Comparison of ENCODE assay signal across 18 cellular contexts in the genomic region with DNA sequence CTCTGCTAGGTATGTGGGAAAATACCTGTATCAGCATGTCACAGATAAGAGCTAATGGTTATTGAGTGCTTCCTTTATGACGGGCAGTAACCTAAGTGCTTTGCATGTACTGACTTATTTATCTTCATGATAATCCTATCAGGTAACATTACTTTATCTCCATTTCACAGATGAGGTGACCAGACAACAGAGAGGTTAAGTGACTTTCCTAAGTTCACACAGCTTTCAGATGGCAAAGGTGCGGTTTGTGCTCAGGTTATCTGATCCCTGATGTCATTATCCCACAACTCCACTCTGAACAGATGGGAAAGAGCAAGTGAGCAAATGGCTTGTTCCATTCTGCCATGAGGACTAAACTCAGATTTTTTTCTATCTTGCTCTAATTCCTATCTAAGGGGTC.
DNase-seq lines count a peak whose midpoint lies in the region; ATAC-seq, FAIRE-seq and TF ChIP-seq lines count a peak whose summit lies in the region.
"Had no signal": no experiment of that assay in that cellular context is flagged by ENCODE, and none has a peak within 500 bp of the region (broad histone marks: within the 10 kb centered on the region; RNA-seq: fewer than 3 reads in every experiment).

No MANE protein-coding gene starts in this region.

- no peaks in the 10 kb centered on the region for H3K79me1 ChIP-seq in mesendoderm (ENCODE audit: low read length)

- no peak overlapping the region for H3K4me3 Mint-ChIP-seq in activated T-cell treated with anti-CD3 and anti-CD28 coated beads, Interleukin-2, amount 50 U/mL, for 72 hours
- H3K4me3 Mint-ChIP-seq: CD4-positive, alpha-beta memory T cell had no signal

- H3K4me3 ChIP-seq in A549 (no peak overlapping the region), bronchial epithelial cell (ENCODE audit: low read depth, low read length) (no peak overlapping the region), mesendoderm (ENCODE audit: low read length) (no peak overlapping the region), esophagus muscularis mucosa (no peak overlapping the region)
- H3K4me3 ChIP-seq: GM23248 had no signal

- H3K4me2 ChIP-seq in A549 (no peak overlapping the region), mesendoderm (ENCODE audit: low read length) (no peak overlapping the region)

- H3K4me1 Mint-ChIP-seq in activated T-cell treated with anti-CD3 and anti-CD28 coated beads, Interleukin-2, amount 50 U/mL, for 72 hours (ENCODE audit: low read depth), result no peaks in the 10 kb centered on the region
- H3K4me1 Mint-ChIP-seq: CD4-positive, alpha-beta memory T cell had no signal

- no peak overlapping the region for H2BK5ac ChIP-seq in mesendoderm (ENCODE audit: low read length)

- no peak overlapping the region for H4K8ac ChIP-seq in mesendoderm (ENCODE audit: low read depth, low read length)

- H3K27me3 Mint-ChIP-seq in activated T-cell treated with anti-CD3 and anti-CD28 coated beads, Interleukin-2, amount 50 U/mL, for 72 hours (ENCODE audit: low read depth), result peaks cover 12% of the 10 kb centered on the region

- no peaks in the 10 kb centered on the region for H3K9me3 ChIP-seq in A549
- H3K9me3 ChIP-seq in esophagus muscularis mucosa, result no peaks in the 10 kb centered on the region
- H3K9me3 ChIP-seq: BE2C had no signal

- H2BK15ac ChIP-seq in mesendoderm (replicated peaks; ENCODE audit: low read depth), result no peak overlapping the region

- no peak overlapping the region for H3K4ac ChIP-seq in mesendoderm (ENCODE audit: low read depth, low read length)

- TF ChIP-seq CTCF in A549 (IDR thresholded peaks at IDR 0.05) (no peak), bronchial epithelial cell (IDR thresholded peaks at IDR 0.05; ENCODE audit: insufficient read depth, low read length, severe bottlenecking) (no peak), esophagus muscularis mucosa (IDR thresholded peaks at IDR 0.05) (no peak)

- H3K9ac ChIP-seq in mesendoderm (ENCODE audit: low read length), result no peak overlapping the region
- H3K9ac ChIP-seq: GM23248 had no signal

- CTCF ChIA-PET in A549 (lab: Yijun Ruan, JAX), result no interaction called here

- no peaks in the 10 kb centered on the region for H3K36me3 Mint-ChIP-seq in activated T-cell treated with anti-CD3 and anti-CD28 coated beads, Interleukin-2, amount 50 U/mL, for 72 hours (ENCODE audit: insufficient read depth in 2 of 2)
- H3K36me3 Mint-ChIP-seq: CD4-positive, alpha-beta memory T cell had no signal

- no peak for TF ChIP-seq RAD21 in A549 (conservative IDR thresholded peaks at IDR 0.05 in 1 of 2, IDR thresholded peaks at IDR 0.05 in 1 of 2)

- no peak overlapping the region for H3K56ac ChIP-seq in mesendoderm (ENCODE audit: low read length)

- no peak for ATAC-seq in A549
- ATAC-seq in activated T-cell treated with anti-CD3 and anti-CD28 coated beads, Interleukin-2, amount 50 U/mL, for 72 hours (replicated peaks in 1 of 2), result no peak

- no peaks in the 10 kb centered on the region for H3K27me3 ChIP-seq in bronchial epithelial cell (ENCODE audit: control insufficient read depth, insufficient read depth, low read length)
- no peaks in the 10 kb centered on the region for H3K27me3 ChIP-seq in mesendoderm (ENCODE audit: insufficient read depth, low read length, poor library complexity)
- no peaks in the 10 kb centered on the region for H3K27me3 ChIP-seq in esophagus muscularis mucosa
- H3K27me3 ChIP-seq: BE2C had no signal

- no peak for TF ChIP-seq EP300 in A549 (IDR thresholded peaks at IDR 0.05)
- TF ChIP-seq EP300 in esophagus muscularis mucosa (IDR thresholded peaks at IDR 0.05), result no peak

- DNase-seq in A549 (ENCODE audit: low read depth in 1 of 2, low spot score in 1 of 2) (no peak), DMS 273 treated with DMSO at 0.1 percent for 48 hours (lab: John Stamatoyannopoulos, UW) (peak; percentile 22), bronchial epithelial cell (ENCODE audit: low read depth) (peak; percentile 48), mesendoderm (peak; percentile 36), NCI-H2081 (lab: John Stamatoyannopoulos, UW) (no peak), esophagus muscularis mucosa (ENCODE audit: extremely low spot score) (no peak)
- DNase-seq in activated T-cell treated with anti-CD3 and anti-CD28 coated beads, Interleukin-2, amount 50 U/mL, for 72 hours, result no peak
- DNase-seq: BE2C; CD4-positive, alpha-beta memory T cell; COR-L47; DMS53; GF-D8; GM23248; H7; IMR-90 had no signal

- POLR2A ChIA-PET in A549 (lab: Yijun Ruan, JAX), result no interaction called here

- H3K27ac Mint-ChIP-seq in activated T-cell treated with anti-CD3 and anti-CD28 coated beads, Interleukin-2, amount 50 U/mL, for 72 hours, result no peak overlapping the region
- H3K27ac Mint-ChIP-seq: CD4-positive, alpha-beta memory T cell had no signal

- intact Hi-C loops in esophagus muscularis mucosa (cut with DNase I), result no loop called here

- H3K27ac ChIP-seq in A549 (no peak overlapping the region), mesendoderm (ENCODE audit: low read depth, low read length) (no peak overlapping the region), esophagus muscularis mucosa (replicated peaks in 1 of 4) (no peak overlapping the region)
- H3K27ac ChIP-seq: C4-2B, GM23248 had no signal

- H3K36me3 ChIP-seq in bronchial epithelial cell (ENCODE audit: control insufficient read depth, insufficient read depth, low read length) (no peaks in the 10 kb centered on the region), mesendoderm (ENCODE audit: control insufficient read depth, insufficient read depth, low read length) (no peaks in the 10 kb centered on the region), esophagus muscularis mucosa (no peaks in the 10 kb centered on the region)
- H3K36me3 ChIP-seq: BE2C had no signal

- no peak overlapping the region for H4K5ac ChIP-seq in mesendoderm (ENCODE audit: low read length)

- no peaks in the 10 kb centered on the region for H3K79me2 ChIP-seq in mesendoderm (ENCODE audit: control insufficient read depth, insufficient read depth, low read length)

- no peaks in the 10 kb centered on the region for H3K9me3 Mint-ChIP-seq in activated T-cell treated with anti-CD3 and anti-CD28 coated beads, Interleukin-2, amount 50 U/mL, for 72 hours

- peaks cover 7% of the 10 kb centered on the region; the same call in 2 of the 3 replicates for H3K4me1 ChIP-seq in A549
- peaks cover 3% of the 10 kb centered on the region for H3K4me1 ChIP-seq in mesendoderm (ENCODE audit: control insufficient read depth, low read depth, low read length)
- no peaks in the 10 kb centered on the region for H3K4me1 ChIP-seq in esophagus muscularis mucosa
- H3K4me1 ChIP-seq: BE2C had no signal

- no peak overlapping the region for H2BK120ac ChIP-seq in mesendoderm (ENCODE audit: low read depth, low read length)

- H2AK5ac ChIP-seq in mesendoderm (ENCODE audit: low read length), result no peak overlapping the region

- FAIRE-seq in A549 (lab: Jason Lieb, UNC), result no peak
- no peak for FAIRE-seq in bronchial epithelial cell (lab: Jason Lieb, UNC)
- FAIRE-seq: A204.1, D721Med had no signal

- TF ChIP-seq POLR2A in A549 (IDR thresholded peaks at IDR 0.05; ENCODE audit: low read length) (no peak), esophagus muscularis mucosa (IDR thresholded peaks at IDR 0.05; ENCODE audit: low read depth) (no peak)

- no peak overlapping the region for H3K23ac ChIP-seq in mesendoderm (ENCODE audit: low read length)

- WGBS in A549 (ENCODE audit: missing lambda C conversion rate), result 79% methylated on average over 2 of the region's 2 CpGs
- no CpG with 5 or more reads among the region's 2 CpGs for WGBS in mesendoderm (ENCODE audit: extremely low coverage, insufficient coverage, low lambda C conversion rate)
- WGBS in esophagus muscularis mucosa, result 56% methylated on average over 2 of the region's 2 CpGs

- no peak overlapping the region for H3K18ac ChIP-seq in mesendoderm (ENCODE audit: low read length)

TF ChIP-seq in A549, 52 proteins besides CTCF, POLR2A, EP300 and RAD21:
- TF ChIP-seq FOSL2 (IDR thresholded peaks at IDR 0.05) (no peak), FOSL2 (CRISPR knock-in tag; IDR thresholded peaks at IDR 0.05) (no peak), ZFP36 (IDR thresholded peaks at IDR 0.05; ENCODE audit: borderline replicate concordance, partially characterized antibody) (peak; percentile 4)

Comparison
In these comparisons a context has a peak if more than half of its experiments do, and no peak if none do; other contexts are left out.
1. DNase-seq: peak in DMS 273 treated with DMSO at 0.1 percent for 48 hours (single experiment), bronchial epithelial cell (single experiment) and mesendoderm (single experiment); none in A549 (0 of 2), activated T-cell treated with anti-CD3 and anti-CD28 coated beads, Interleukin-2, amount 50 U/mL, for 72 hours (0 of 2), NCI-H2081 (0 of 2) and esophagus muscularis mucosa (single experiment).